Comparison of ENCODE assay signal across 8 cellular contexts in genomic region chr10:60778214-60778977, GRCh38. TPM values are rescaled to one million over a fixed set of nuclear protein-coding genes. Genes with fewer than 3 reads are reported as not detected.
DNase-seq lines count a peak whose midpoint lies in the region; ATAC-seq and TF ChIP-seq lines count a peak whose summit lies in the region.

Gene CDK1, plus strand, starts transcription at chr10:60778478. Its CDS starts 1,688 bp downstream, at chr10:60780166.

- peaks cover 24% of the 10 kb centered on the region for H3K4me1 Mint-ChIP-seq in activated naive CD8-positive, alpha-beta T cell treated with anti-CD3 and anti-CD28 coated beads, Interleukin-2, amount 10 ng/mL, durations not matched to agents 7 days and 5 days

- H3K27ac Mint-ChIP-seq in activated naive CD8-positive, alpha-beta T cell treated with anti-CD3 and anti-CD28 coated beads, Interleukin-2, amount 10 ng/mL, durations not matched to agents 7 days and 5 days = peak within 1 kb of the TSS; percentile 99

- H3K9me2 ChIP-seq in SU-DHL-6 (replicated peaks; ENCODE audit: insufficient read depth, low read length) = no peaks in the 10 kb centered on the region

- H2AFZ ChIP-seq in SU-DHL-6 (ENCODE audit: low read depth, low read length, severe bottlenecking) (peak within 1 kb of the TSS; percentile 87), parathyroid adenoma (peak within 1 kb of the TSS; percentile 72)

- intact Hi-C loops in Right ventricle myocardium superior (cut with DNase I) = no loop called here
- intact Hi-C loops in transverse colon (cut with DNase I; ENCODE audit: low total_unique reads) = no loop called here

- no peaks in the 10 kb centered on the region for H3K9me3 Mint-ChIP-seq in activated naive CD8-positive, alpha-beta T cell treated with anti-CD3 and anti-CD28 coated beads, Interleukin-2, amount 10 ng/mL, durations not matched to agents 7 days and 5 days

- peak within 1 kb of the TSS; percentile 87 for H3K27ac ChIP-seq in SU-DHL-6 (ENCODE audit: low read depth, low read length)
- H3K27ac ChIP-seq in parathyroid adenoma = no peak within 1 kb of the TSS
- peak within 1 kb of the TSS; percentile 40 to 75 (median 64) for H3K27ac ChIP-seq in transverse colon

- H3K9me3 ChIP-seq in SU-DHL-6 (ENCODE audit: insufficient read depth, low read length) = no peaks in the 10 kb centered on the region
- H3K9me3 ChIP-seq in parathyroid adenoma (ENCODE audit: control insufficient read depth, low read length) = no peaks in the 10 kb centered on the region
- H3K9me3 ChIP-seq in transverse colon = no peaks in the 10 kb centered on the region

- H3K36me3 ChIP-seq in SU-DHL-6 (ENCODE audit: low read length) = peaks cover 45% of the 10 kb centered on the region
- H3K36me3 ChIP-seq in parathyroid adenoma (ENCODE audit: control insufficient read depth, insufficient read depth, low read length) = no peaks in the 10 kb centered on the region
- no peaks in the 10 kb centered on the region for H3K36me3 ChIP-seq in transverse colon

- H3K4me2 ChIP-seq in SU-DHL-6 (ENCODE audit: low read depth, low read length, poor library complexity, severe bottlenecking) (peak within 1 kb of the TSS; percentile 99), parathyroid adenoma (ENCODE audit: low read length) (peak within 1 kb of the TSS; percentile 96)

- TF ChIP-seq POLR2A in transverse colon (IDR thresholded peaks at IDR 0.05) = no peak

- peaks cover 17% of the 10 kb centered on the region for H3K36me3 Mint-ChIP-seq in activated naive CD8-positive, alpha-beta T cell treated with anti-CD3 and anti-CD28 coated beads, Interleukin-2, amount 10 ng/mL, durations not matched to agents 7 days and 5 days

- TF ChIP-seq EP300 in transverse colon (IDR thresholded peaks at IDR 0.05; ENCODE audit: low read depth) = no peak

- ATAC-seq in HG02678 (IDR thresholded peaks at IDR 0.05; ENCODE audit: unreplicated experiment) = peak; percentile 97
- peak; percentile 98 for ATAC-seq in activated naive CD8-positive, alpha-beta T cell treated with anti-CD3 and anti-CD28 coated beads, Interleukin-2, amount 10 ng/mL, durations not matched to agents 7 days and 5 days (ENCODE audit: low read depth)
- ATAC-seq in Right ventricle myocardium superior (ENCODE audit: poor library complexity) = peak; percentile 100

- no peak for TF ChIP-seq CTCF in GM12864 (IDR thresholded peaks at IDR 0.05; ENCODE audit: low read depth, low read length, missing control alignments)
- no peak for TF ChIP-seq CTCF in SU-DHL-6 (IDR thresholded peaks at IDR 0.05; ENCODE audit: insufficient read depth, low read length, poor library complexity, severe bottlenecking)
- TF ChIP-seq CTCF in parathyroid adenoma (IDR thresholded peaks at IDR 0.05) = no peak
- TF ChIP-seq CTCF in transverse colon (IDR thresholded peaks at IDR 0.05) = no peak

- peaks cover 42% of the 10 kb centered on the region for H4K20me1 ChIP-seq in SU-DHL-6 (ENCODE audit: low read depth, low read length)

- H3K9ac ChIP-seq in SU-DHL-6 (ENCODE audit: low read length) (peak within 1 kb of the TSS; percentile 99), parathyroid adenoma (no peak within 1 kb of the TSS)

- peaks cover 5% of the 10 kb centered on the region; the same call in 1 of the 2 replicates for H3F3A ChIP-seq in SU-DHL-6 (ENCODE audit: insufficient read depth)

- peak within 1 kb of the TSS; percentile 76 for H3K4me3 ChIP-seq in GM12864 (ENCODE audit: low read depth, low read length)
- peak within 1 kb of the TSS; percentile 97 for H3K4me3 ChIP-seq in SU-DHL-6 (ENCODE audit: insufficient read depth, low read length, poor library complexity, severe bottlenecking)
- peak within 1 kb of the TSS; percentile 61 for H3K4me3 ChIP-seq in parathyroid adenoma (ENCODE audit: low read depth, low read length)
- peak within 1 kb of the TSS; percentile 49 to 79 (median 61) for H3K4me3 ChIP-seq in transverse colon

- WGBS in transverse colon (ENCODE audit: low coverage in 1 of 2), 2 donors = 0 to 1% methylated on average over 5 to 55 of the region's 59 CpGs

- H3K79me2 ChIP-seq in SU-DHL-6 (ENCODE audit: insufficient read depth, low read length) = peaks cover 51% of the 10 kb centered on the region
- H3K79me2 ChIP-seq in parathyroid adenoma = no peaks in the 10 kb centered on the region

- in situ Hi-C loops in transverse colon (cut with MboI; ENCODE audit: low pct_ligation_motif_present in 1 of 4, low pct_unique_long_range_greater_than_20kb in 1 of 4, low sequenced_read_pairs in 3 of 4) = no loop called here

- H3K4me3 Mint-ChIP-seq in activated naive CD8-positive, alpha-beta T cell treated with anti-CD3 and anti-CD28 coated beads, Interleukin-2, amount 10 ng/mL, durations not matched to agents 7 days and 5 days = peak within 1 kb of the TSS; percentile 99

- POLR2A ChIA-PET in activated naive CD8-positive, alpha-beta T cell treated with anti-CD3 and anti-CD28 coated beads, Interleukin-2, amount 10 ng/mL, durations not matched to agents 7 days and 5 days (lab: Charles Lee) = interaction anchor here (0.7 to 2.0 kb wide), 6 partner anchors 14 to 1405 kb away, joined by 3 to 8 read pairs (median 3); no protein-coding TSS in a partner anchor

- DNase-seq in GM12864 (ENCODE audit: low read depth) = peak; percentile 95
- peak; percentile 95 for DNase-seq in NCI-H128 (lab: John Stamatoyannopoulos, UW; ENCODE audit: unreplicated experiment)
- DNase-seq in activated naive CD8-positive, alpha-beta T cell treated with anti-CD3 and anti-CD28 coated beads, Interleukin-2, amount 10 ng/mL, durations not matched to agents 7 days and 5 days = peak; percentile 89
- peak; percentile 98 for DNase-seq in Right ventricle myocardium superior
- peak; percentile 96 for DNase-seq in transverse colon

- H3K27me3 ChIP-seq in SU-DHL-6 (ENCODE audit: low read length) = no peaks in the 10 kb centered on the region
- no peaks in the 10 kb centered on the region for H3K27me3 ChIP-seq in parathyroid adenoma (ENCODE audit: control insufficient read depth, insufficient read depth, low read length)
- H3K27me3 ChIP-seq in transverse colon = no peaks in the 10 kb centered on the region

- H3K4me1 ChIP-seq in parathyroid adenoma (no peaks in the 10 kb centered on the region), transverse colon (peaks cover 0 to 36% (median 11%) of the 10 kb centered on the region in 4 donors)

- H3K27me3 Mint-ChIP-seq in activated naive CD8-positive, alpha-beta T cell treated with anti-CD3 and anti-CD28 coated beads, Interleukin-2, amount 10 ng/mL, durations not matched to agents 7 days and 5 days = peaks cover 10% of the 10 kb centered on the region

RNA-seq across cellular contexts. Expression of gene CDK1, which starts in this region (rescaled TPM):
- 10 to 100 TPM; 84.4 to 97.2 TPM for total RNA-seq in activated naive CD8-positive, alpha-beta T cell treated with anti-CD3 and anti-CD28 coated beads, Interleukin-2, amount 10 ng/mL, durations not matched to agents 7 days and 5 days
- 2.4 TPM for total RNA-seq in Right ventricle myocardium superior
- total RNA-seq in transverse colon = 1 to 10 TPM in 2 of 4 donors, under 1 TPM in 1, not detected in 1; 0.80 to 3.3 (median 2.9) TPM

Comparison
In these comparisons a context has a peak if more than half of its experiments do, and no peak if none do; other contexts are left out.
1. RNA of gene CDK1 (total RNA-seq): 84.4 to 97.2 TPM in activated naive CD8-positive, alpha-beta T cell treated with anti-CD3 and anti-CD28 coated beads, Interleukin-2, amount 10 ng/mL, durations not matched to agents 7 days and 5 days; 0.80 to 3.3 TPM in transverse colon and 2.4 TPM in Right ventricle myocardium superior (single experiment); every median in the first group is over 10 times any median in the second.
2. Peak in every context shown above with its lines, with median percentiles within 50 percentile points of each other: DNase-seq, H3K4me3 ChIP-seq and ATAC-seq.